In genomic region chr3:17302170-17302569, GRCh38 we compare ENCODE assay signal across 38 cellular contexts.
"Had no signal": no experiment of that assay in that cellular context is flagged by ENCODE, and none has a peak within 500 bp of the region (broad histone marks: within the 10 kb centered on the region; RNA-seq: fewer than 3 reads in every experiment).

No MANE protein-coding gene starts in this region.

- H3K36me3 Mint-ChIP-seq: activated naive CD4-positive, alpha-beta T cell treated with anti-CD3 and anti-CD28 coated beads, Interleukin-2, amount 50 U/mL, for 72 hours had no signal

- H3K27me3 ChIP-seq: adrenal gland, ascending aorta, body of pancreas, brain microvascular endothelial cell, breast epithelium, cardiac muscle cell had no signal

- ATAC-seq: activated T-cell treated with anti-CD3 and anti-CD28 coated beads, Interleukin-2, amount 50 U/mL, for 4 hours; activated T-cell treated with anti-CD3 and anti-CD28 coated beads, Interleukin-2, amount 50 U/mL, for 72 hours; body of pancreas had no signal

- H3K27ac ChIP-seq: ascending aorta, body of pancreas, brain microvascular endothelial cell, breast epithelium, cardiac muscle cell had no signal

- FAIRE-seq: astrocyte, bronchial epithelial cell had no signal

- H3K4me1 Mint-ChIP-seq: brain had no signal

- H3K27ac Mint-ChIP-seq: activated naive CD4-positive, alpha-beta T cell treated with anti-CD3 and anti-CD28 coated beads for 36 hours; activated naive CD4-positive, alpha-beta T cell treated with anti-CD3 and anti-CD28 coated beads, Interleukin-2, amount 10 ng/mL, durations not matched to agents 7 days and 5 days; activated naive CD4-positive, alpha-beta T cell treated with anti-CD3 and anti-CD28 coated beads, Interleukin-2, amount 50 U/mL, for 24 hours; activated naive CD4-positive, alpha-beta T cell treated with anti-CD3 and anti-CD28 coated beads, Interleukin-2, amount 50 U/mL, for 72 hours; activated naive CD8-positive, alpha-beta T cell; activated naive CD8-positive, alpha-beta T cell treated with anti-CD3 and anti-CD28 coated beads for 36 hours; activated naive CD8-positive, alpha-beta T cell treated with anti-CD3 and anti-CD28 coated beads, Interleukin-2, amount 10 ng/mL, durations not matched to agents 7 days and 5 days; activated naive CD8-positive, alpha-beta T cell treated with anti-CD3 and anti-CD28 coated beads, Interleukin-2, amount 50 U/mL, for 24 hours; activated T-cell treated with anti-CD3 and anti-CD28 coated beads, Interleukin-2, amount 50 U/mL, for 24 hours; activated T-cell treated with anti-CD3 and anti-CD28 coated beads, Interleukin-2, amount 50 U/mL, for 72 hours; activated T-helper 1 cell treated with anti-CD3 and anti-CD28 coated beads, Interleukin-12 subunit alpha, Interleukin-12 subunit beta, Interleukin-2, Interleukin-4 antibody, amounts not matched to agents 30 ng/mL and 10 ng/mL and 1 ng/mL, durations not matched to agents 14 hours and 24 hours and 36 hours; activated T-helper 17 cell treated with anti-CD3 and anti-CD28 coated beads, Interleukin-2, amount 50 U/mL, for 72 hours; brain had no signal

- H3K4me1 ChIP-seq: body of pancreas, breast epithelium had no signal

- H3K4me3 Mint-ChIP-seq: activated naive CD4-positive, alpha-beta T cell treated with anti-CD3 and anti-CD28 coated beads for 36 hours; activated naive CD4-positive, alpha-beta T cell treated with anti-CD3 and anti-CD28 coated beads, Interleukin-2, amount 10 ng/mL, durations not matched to agents 7 days and 5 days; activated naive CD4-positive, alpha-beta T cell treated with anti-CD3 and anti-CD28 coated beads, Interleukin-2, amount 50 U/mL, for 24 hours; activated naive CD8-positive, alpha-beta T cell; activated naive CD8-positive, alpha-beta T cell treated with anti-CD3 and anti-CD28 coated beads for 36 hours; activated naive CD8-positive, alpha-beta T cell treated with anti-CD3 and anti-CD28 coated beads, Interleukin-2, amount 10 ng/mL, durations not matched to agents 7 days and 5 days; activated naive CD8-positive, alpha-beta T cell treated with anti-CD3 and anti-CD28 coated beads, Interleukin-2, amount 50 U/mL, for 24 hours; activated T-cell treated with anti-CD3 and anti-CD28 coated beads, Interleukin-2, amount 50 U/mL, for 24 hours; activated T-cell treated with anti-CD3 and anti-CD28 coated beads, Interleukin-2, amount 50 U/mL, for 4 hours; activated T-cell treated with anti-CD3 and anti-CD28 coated beads, Interleukin-2, amount 50 U/mL, for 72 hours; activated T-helper 1 cell treated with anti-CD3 and anti-CD28 coated beads, Interleukin-12 subunit alpha, Interleukin-12 subunit beta, Interleukin-2, Interleukin-4 antibody, amounts not matched to agents 30 ng/mL and 10 ng/mL and 1 ng/mL, durations not matched to agents 14 hours and 24 hours and 36 hours; activated T-helper 17 cell treated with anti-CD3 and anti-CD28 coated beads, Interleukin-2, amount 50 U/mL, for 72 hours; brain; central memory CD8-positive, alpha-beta T cell had no signal

- H3K4me3 ChIP-seq: adrenal gland, ascending aorta, body of pancreas, breast epithelium, cardiac muscle cell had no signal

- H3K9me3 ChIP-seq: adrenal gland, ascending aorta, body of pancreas, breast epithelium had no signal

- DNase-seq: activated effector memory CD4-positive, alpha-beta T cell treated with anti-CD3 and anti-CD28 coated beads, Interleukin-2, amount 50 U/mL, for 16 hours; activated effector memory CD4-positive, alpha-beta T cell treated with Interleukin-2 at 50 U/mL for 16 hours; activated gamma-delta T cell; activated gamma-delta T cell treated with Interleukin-2 at 50 U/mL for 16 hours; activated naive CD4-positive, alpha-beta T cell; activated naive CD4-positive, alpha-beta T cell treated with anti-CD3 and anti-CD28 coated beads for 36 hours; activated naive CD4-positive, alpha-beta T cell treated with anti-CD3 and anti-CD28 coated beads, Interleukin-2, amount 10 ng/mL, durations not matched to agents 7 days and 5 days; activated naive CD4-positive, alpha-beta T cell treated with anti-CD3 and anti-CD28 coated beads, Interleukin-2, amount 50 U/mL, for 16 hours; activated naive CD4-positive, alpha-beta T cell treated with Interleukin-2 at 50 U/mL for 16 hours; activated naive CD8-positive, alpha-beta T cell treated with anti-CD3 and anti-CD28 coated beads for 36 hours; activated naive CD8-positive, alpha-beta T cell treated with anti-CD3 and anti-CD28 coated beads, Interleukin-2, amount 10 ng/mL, durations not matched to agents 7 days and 5 days; activated naive CD8-positive, alpha-beta T cell treated with anti-CD3 and anti-CD28 coated beads, Interleukin-2, amount 50 U/mL, for 24 hours; activated T-cell treated with anti-CD3 and anti-CD28 coated beads, Interleukin-2, amount 50 U/mL, for 1 hour; activated T-cell treated with anti-CD3 and anti-CD28 coated beads, Interleukin-2, amount 50 U/mL, for 24 hours; activated T-cell treated with anti-CD3 and anti-CD28 coated beads, Interleukin-2, amount 50 U/mL, for 4 hours; activated T-cell treated with anti-CD3 and anti-CD28 coated beads, Interleukin-2, amount 50 U/mL, for 48 hours; activated T-cell treated with anti-CD3 and anti-CD28 coated beads, Interleukin-2, amount 50 U/mL, for 72 hours; amniotic stem cell; amygdala; aorta; brain microvascular endothelial cell; caudate nucleus; central memory CD4-positive, alpha-beta T cell; cerebellar nuclear complex had no signal

- H3K9me3 Mint-ChIP-seq: activated naive CD4-positive, alpha-beta T cell treated with anti-CD3 and anti-CD28 coated beads for 36 hours; activated naive CD4-positive, alpha-beta T cell treated with anti-CD3 and anti-CD28 coated beads, Interleukin-2, amount 10 ng/mL, durations not matched to agents 7 days and 5 days; activated naive CD4-positive, alpha-beta T cell treated with anti-CD3 and anti-CD28 coated beads, Interleukin-2, amount 50 U/mL, for 24 hours; activated naive CD4-positive, alpha-beta T cell treated with anti-CD3 and anti-CD28 coated beads, Interleukin-2, amount 50 U/mL, for 72 hours; activated naive CD8-positive, alpha-beta T cell treated with anti-CD3 and anti-CD28 coated beads for 36 hours; activated naive CD8-positive, alpha-beta T cell treated with anti-CD3 and anti-CD28 coated beads, Interleukin-2, amount 10 ng/mL, durations not matched to agents 7 days and 5 days; activated naive CD8-positive, alpha-beta T cell treated with anti-CD3 and anti-CD28 coated beads, Interleukin-2, amount 50 U/mL, for 24 hours; activated T-cell treated with anti-CD3 and anti-CD28 coated beads, Interleukin-2, amount 50 U/mL, for 24 hours; activated T-cell treated with anti-CD3 and anti-CD28 coated beads, Interleukin-2, amount 50 U/mL, for 4 hours; activated T-cell treated with anti-CD3 and anti-CD28 coated beads, Interleukin-2, amount 50 U/mL, for 72 hours; activated T-helper 1 cell treated with anti-CD3 and anti-CD28 coated beads, Interleukin-12 subunit alpha, Interleukin-12 subunit beta, Interleukin-2, Interleukin-4 antibody, amounts not matched to agents 30 ng/mL and 10 ng/mL and 1 ng/mL, durations not matched to agents 14 hours and 24 hours and 36 hours; activated T-helper 17 cell treated with anti-CD3 and anti-CD28 coated beads, Interleukin-2, amount 50 U/mL, for 72 hours; brain; central memory CD8-positive, alpha-beta T cell had no signal

- H3K36me3 ChIP-seq: adrenal gland, brain microvascular endothelial cell, breast epithelium had no signal

- H3K27me3 Mint-ChIP-seq: activated naive CD4-positive, alpha-beta T cell treated with anti-CD3 and anti-CD28 coated beads, Interleukin-2, amount 10 ng/mL, durations not matched to agents 7 days and 5 days; activated naive CD4-positive, alpha-beta T cell treated with anti-CD3 and anti-CD28 coated beads, Interleukin-2, amount 50 U/mL, for 24 hours; activated naive CD8-positive, alpha-beta T cell; activated naive CD8-positive, alpha-beta T cell treated with anti-CD3 and anti-CD28 coated beads for 36 hours; activated naive CD8-positive, alpha-beta T cell treated with anti-CD3 and anti-CD28 coated beads, Interleukin-2, amount 10 ng/mL, durations not matched to agents 7 days and 5 days; activated naive CD8-positive, alpha-beta T cell treated with anti-CD3 and anti-CD28 coated beads, Interleukin-2, amount 50 U/mL, for 24 hours; activated T-cell treated with anti-CD3 and anti-CD28 coated beads, Interleukin-2, amount 50 U/mL, for 24 hours; activated T-helper 17 cell treated with anti-CD3 and anti-CD28 coated beads, Interleukin-2, amount 50 U/mL, for 72 hours; brain; central memory CD8-positive, alpha-beta T cell had no signal
